ENCODE assay signal across 8 cellular contexts in genomic region chr19:6048808-6049405, GRCh38.
DNase-seq lines count a peak whose midpoint lies in the region; ATAC-seq and TF ChIP-seq lines count a peak whose summit lies in the region.

No MANE protein-coding gene starts in this region.

- H3K9me3 ChIP-seq in PC-9 (ENCODE audit: insufficient read depth, low read depth), result no peaks in the 10 kb centered on the region
- no peaks in the 10 kb centered on the region for H3K9me3 ChIP-seq in fibroblast of lung (ENCODE audit: control insufficient read depth, insufficient read depth, low read depth, low read length)
- H3K9me3 ChIP-seq in stomach, result no peaks in the 10 kb centered on the region

- no peak for TF ChIP-seq POLR2A in stomach (IDR thresholded peaks at IDR 0.05)

- no TSS peak for BruUV-seq in PC-9 (replicated peaks; lab: Mats Ljungman, UMichigan)

- no peak overlapping the region for H3K27ac ChIP-seq in KMS-11
- no peak overlapping the region for H3K27ac ChIP-seq in PC-9
- H3K27ac ChIP-seq in fibroblast of lung (ENCODE audit: insufficient read depth, low read length), result no peak overlapping the region
- peak overlapping the region in 1 of 5 donors; percentile 65 for H3K27ac ChIP-seq in stomach

- WGBS in stomach, 5 donors, result 11 to 17% (median 16%) methylated on average over 13 to 15 of the region's 15 CpGs

- peak overlapping the region; percentile 58; the same call in 1 of the 2 replicates for H2AFZ ChIP-seq in KMS-11 (ENCODE audit: low read depth)
- H2AFZ ChIP-seq in PC-9, result no peak overlapping the region
- no peak overlapping the region for H2AFZ ChIP-seq in fibroblast of lung (ENCODE audit: low read length)

- CTCF ChIA-PET in PC-9 (lab: Charles Lee), result interaction anchor here (1.2 to 1.7 kb wide), 2 partner anchors 77 to 245 kb away, joined by 4 to 6 read pairs; no protein-coding TSS in a partner anchor

- H3K4me3 ChIP-seq in KMS-11 (IDR thresholded peaks at IDR 0.05; ENCODE audit: insufficient read depth, low read depth, low read length), result no peak overlapping the region
- H3K4me3 ChIP-seq in PC-9, result no peak overlapping the region
- H3K4me3 ChIP-seq in fibroblast of lung (replicated peaks in 1 of 4; ENCODE audit: control extremely low read depth in 1 of 4, insufficient read depth in 1 of 4, low read depth in 3 of 4, low read length in 4 of 4), result no peak overlapping the region
- no peak overlapping the region for H3K4me3 ChIP-seq in stomach

- H3F3A ChIP-seq in PC-9 (ENCODE audit: insufficient read depth, low read depth), result no peaks in the 10 kb centered on the region

- POLR2A ChIA-PET in PC-9 (lab: Charles Lee; ENCODE audit: unreplicated experiment), result interaction anchor here (0.6 kb wide), 2 partner anchors 15 to 815 kb away, joined by 5 to 6 read pairs; no protein-coding TSS in a partner anchor

- intact Hi-C loops in PC-9 (cut with micrococcal nuclease; ENCODE audit: unreplicated experiment) (loop anchor here (1.0 to 10.0 kb wide), 2 partner anchors 76 to 274 kb away; no protein-coding TSS in a partner anchor), stomach (cut with DNase I; ENCODE audit: low total_unique reads) (loop anchor here (2.0 kb wide), 1 partner anchor 78 kb away; no protein-coding TSS in a partner anchor)

- no peak overlapping the region for H3K27ac Mint-ChIP-seq in activated T-cell treated with anti-CD3 and anti-CD28 coated beads, Interleukin-2, amount 50 U/mL, for 24 hours
- H3K27ac Mint-ChIP-seq in neural crest cell (ENCODE audit: unreplicated experiment), result no peak overlapping the region

- no peaks in the 10 kb centered on the region for H3K36me3 Mint-ChIP-seq in activated T-cell treated with anti-CD3 and anti-CD28 coated beads, Interleukin-2, amount 50 U/mL, for 24 hours (ENCODE audit: low read depth)
- H3K36me3 Mint-ChIP-seq in neural crest cell (ENCODE audit: low read depth), result peaks cover 8% of the 10 kb centered on the region

- ATAC-seq in GM18870 (IDR thresholded peaks at IDR 0.05; ENCODE audit: unreplicated experiment), result no peak

- TF ChIP-seq CTCF in KMS-11 (conservative IDR thresholded peaks at IDR 0.05; ENCODE audit: low read depth, low read length) (peak; percentile 86), PC-9 (conservative IDR thresholded peaks at IDR 0.05) (peak; percentile 78), fibroblast of lung (conservative IDR thresholded peaks at IDR 0.05 in 1 of 2, IDR thresholded peaks at IDR 0.05 in 1 of 2; ENCODE audit: low read depth in 1 of 2, low read length in 2 of 2) (peak; percentile 83 to 93), neural crest cell (conservative IDR thresholded peaks at IDR 0.05) (peak; percentile 87), stomach (IDR thresholded peaks at IDR 0.05) (peak in 5 of 7 experiments; percentile 82 to 90 (median 86))

- H3K9me3 Mint-ChIP-seq in activated T-cell treated with anti-CD3 and anti-CD28 coated beads, Interleukin-2, amount 50 U/mL, for 24 hours, result no peaks in the 10 kb centered on the region
- H3K9me3 Mint-ChIP-seq in neural crest cell, result no peaks in the 10 kb centered on the region

- H3K36me3 ChIP-seq in KMS-11 (ENCODE audit: insufficient read depth), result no peaks in the 10 kb centered on the region
- no peaks in the 10 kb centered on the region for H3K36me3 ChIP-seq in PC-9 (ENCODE audit: low read depth)
- no peaks in the 10 kb centered on the region for H3K36me3 ChIP-seq in fibroblast of lung (ENCODE audit: control insufficient read depth, insufficient read depth, low read length)
- H3K36me3 ChIP-seq in stomach, result peaks cover 0 to 17% (median 5%) of the 10 kb centered on the region in 4 donors

- H3K79me2 ChIP-seq in KMS-11 (ENCODE audit: insufficient read depth, low read depth) (no peaks in the 10 kb centered on the region), PC-9 (ENCODE audit: low read depth) (no peaks in the 10 kb centered on the region), fibroblast of lung (ENCODE audit: control insufficient read depth, insufficient read depth, low read length) (no peaks in the 10 kb centered on the region)

- H3K4me3 Mint-ChIP-seq in activated T-cell treated with anti-CD3 and anti-CD28 coated beads, Interleukin-2, amount 50 U/mL, for 24 hours, result no peak overlapping the region
- no peak overlapping the region for H3K4me3 Mint-ChIP-seq in neural crest cell

- H3K27me3 ChIP-seq in KMS-11 (ENCODE audit: insufficient read depth, low read depth) (no peaks in the 10 kb centered on the region), PC-9 (ENCODE audit: insufficient read depth, low read depth) (no peaks in the 10 kb centered on the region), fibroblast of lung (ENCODE audit: control insufficient read depth, insufficient read depth, low read length) (no peaks in the 10 kb centered on the region), stomach (no peaks in the 10 kb centered on the region)

- peak overlapping the region; percentile 18; the same call in 1 of the 2 replicates for H3K4me2 ChIP-seq in KMS-11
- H3K4me2 ChIP-seq in PC-9, result peak overlapping the region; percentile 52; the same call in 1 of the 2 replicates
- H3K4me2 ChIP-seq in fibroblast of lung (ENCODE audit: extremely low read depth, insufficient read depth, low read length), result no peak overlapping the region

- H3K4me1 ChIP-seq in KMS-11 (ENCODE audit: low read depth, poor library complexity, severe bottlenecking) (peaks cover 8% of the 10 kb centered on the region), PC-9 (replicated peaks; ENCODE audit: insufficient read depth) (peaks cover 4% of the 10 kb centered on the region; the same call in 1 of the 2 replicates), fibroblast of lung (ENCODE audit: control insufficient read depth, extremely low read depth, insufficient read depth, low read length) (no peaks in the 10 kb centered on the region), stomach (peaks cover 6 to 22% (median 16%) of the 10 kb centered on the region in 4 donors)

- DNase-seq in EH (ENCODE audit: low read depth), result peak; percentile 77
- DNase-seq in PC-9, result peak; percentile 57 to 64
- DNase-seq in activated T-cell treated with anti-CD3 and anti-CD28 coated beads, Interleukin-2, amount 50 U/mL, for 24 hours, result peak; percentile 80
- peak; percentile 44 to 71 for DNase-seq in fibroblast of lung (ENCODE audit: low read depth in 2 of 2)
- peak; percentile 74 for DNase-seq in neural crest cell (ENCODE audit: low read depth, low spot score)
- DNase-seq in stomach, result peak; percentile 83

- H3K9ac ChIP-seq in KMS-11 (no peak overlapping the region), fibroblast of lung (ENCODE audit: insufficient read depth, low read length) (no peak overlapping the region)

- H3K27me3 Mint-ChIP-seq in activated T-cell treated with anti-CD3 and anti-CD28 coated beads, Interleukin-2, amount 50 U/mL, for 24 hours, result no peaks in the 10 kb centered on the region
- H3K27me3 Mint-ChIP-seq in neural crest cell (ENCODE audit: low read depth), result no peaks in the 10 kb centered on the region

- H3K4me1 Mint-ChIP-seq in activated T-cell treated with anti-CD3 and anti-CD28 coated beads, Interleukin-2, amount 50 U/mL, for 24 hours (ENCODE audit: low read depth), result peaks cover 4% of the 10 kb centered on the region
- H3K4me1 Mint-ChIP-seq in neural crest cell, result peaks cover 11% of the 10 kb centered on the region

- no peaks in the 10 kb centered on the region for H3K9me2 ChIP-seq in PC-9 (ENCODE audit: insufficient read depth)

- TF ChIP-seq EP300 in stomach (IDR thresholded peaks at IDR 0.05), result no peak

- H4K20me1 ChIP-seq in KMS-11 (ENCODE audit: insufficient read depth) (no peaks in the 10 kb centered on the region), PC-9 (ENCODE audit: insufficient read depth) (no peaks in the 10 kb centered on the region), fibroblast of lung (ENCODE audit: control insufficient read depth, extremely low read depth, insufficient read depth, low read length) (no peaks in the 10 kb centered on the region)
